In the genomic region with DNA sequence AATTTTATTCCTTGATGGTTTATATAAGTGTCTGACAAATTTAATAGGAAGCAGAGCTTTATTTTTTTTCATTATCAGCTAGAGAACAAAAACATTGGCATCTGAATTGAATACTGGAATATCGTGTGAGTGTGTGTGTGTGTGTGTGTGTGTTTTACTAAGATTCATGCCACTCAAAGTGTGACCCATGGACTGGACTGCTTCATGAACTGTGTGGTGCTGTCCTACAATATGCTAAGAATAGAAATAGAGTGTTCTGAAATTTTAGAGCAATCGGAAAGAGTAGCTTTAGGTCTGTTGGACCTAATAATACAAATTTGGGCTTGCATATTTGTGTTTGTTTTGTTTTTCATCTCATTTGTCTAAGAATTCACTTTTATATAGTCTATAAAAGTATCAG, we compare ENCODE assay signal across 35 cellular contexts.
"Had no signal": no experiment of that assay in that cellular context is flagged by ENCODE, and none has a peak within 500 bp of the region (broad histone marks: within the 10 kb centered on the region; RNA-seq: fewer than 3 reads in every experiment).

No MANE protein-coding gene starts in this region.

- H3K36me3 ChIP-seq: adrenal gland, ascending aorta, brain microvascular endothelial cell, breast epithelium, cardiac muscle cell had no signal

- H3K27ac ChIP-seq: adrenal gland, ascending aorta, body of pancreas, brain microvascular endothelial cell, breast epithelium, cardiac muscle cell had no signal

- FAIRE-seq: astrocyte, bronchial epithelial cell had no signal

- DNase-seq: activated effector memory CD4-positive, alpha-beta T cell treated with anti-CD3 and anti-CD28 coated beads, Interleukin-2, amount 50 U/mL, for 16 hours; activated effector memory CD4-positive, alpha-beta T cell treated with Interleukin-2 at 50 U/mL for 16 hours; activated gamma-delta T cell; activated gamma-delta T cell treated with Interleukin-2 at 50 U/mL for 16 hours; activated naive CD4-positive, alpha-beta T cell; activated naive CD4-positive, alpha-beta T cell treated with anti-CD3 and anti-CD28 coated beads for 36 hours; activated naive CD4-positive, alpha-beta T cell treated with anti-CD3 and anti-CD28 coated beads, Interleukin-2, amount 10 ng/mL, durations not matched to agents 7 days and 5 days; activated naive CD4-positive, alpha-beta T cell treated with anti-CD3 and anti-CD28 coated beads, Interleukin-2, amount 50 U/mL, for 16 hours; activated naive CD4-positive, alpha-beta T cell treated with Interleukin-2 at 50 U/mL for 16 hours; activated naive CD8-positive, alpha-beta T cell treated with anti-CD3 and anti-CD28 coated beads for 36 hours; activated naive CD8-positive, alpha-beta T cell treated with anti-CD3 and anti-CD28 coated beads, Interleukin-2, amount 10 ng/mL, durations not matched to agents 7 days and 5 days; activated naive CD8-positive, alpha-beta T cell treated with anti-CD3 and anti-CD28 coated beads, Interleukin-2, amount 50 U/mL, for 24 hours; activated T-cell treated with anti-CD3 and anti-CD28 coated beads for 4 hours; activated T-cell treated with anti-CD3 and anti-CD28 coated beads, Interleukin-2, amount 50 U/mL, for 1 hour; activated T-cell treated with anti-CD3 and anti-CD28 coated beads, Interleukin-2, amount 50 U/mL, for 24 hours; activated T-cell treated with anti-CD3 and anti-CD28 coated beads, Interleukin-2, amount 50 U/mL, for 4 hours; activated T-cell treated with anti-CD3 and anti-CD28 coated beads, Interleukin-2, amount 50 U/mL, for 48 hours; activated T-cell treated with anti-CD3 and anti-CD28 coated beads, Interleukin-2, amount 50 U/mL, for 72 hours; adrenal gland; amniotic stem cell; amygdala; anterior cingulate cortex; aorta; body of pancreas; brain microvascular endothelial cell; caudate nucleus; central memory CD4-positive, alpha-beta T cell; cerebellar nuclear complex had no signal

- H3K27me3 ChIP-seq: adrenal gland, ascending aorta, body of pancreas, brain microvascular endothelial cell, breast epithelium, cardiac muscle cell had no signal

- H3K4me1 ChIP-seq: adrenal gland, breast epithelium had no signal

- H3K4me3 ChIP-seq: adrenal gland, ascending aorta, body of pancreas, breast epithelium, cardiac muscle cell had no signal

- H3K9me3 ChIP-seq: adrenal gland, ascending aorta, body of pancreas, breast epithelium had no signal

- ATAC-seq: activated naive CD4-positive, alpha-beta T cell treated with anti-CD3 and anti-CD28 coated beads, Interleukin-2, amount 50 U/mL, for 72 hours; activated naive CD8-positive, alpha-beta T cell treated with anti-CD3 and anti-CD28 coated beads, Interleukin-2, amount 50 U/mL, for 24 hours; activated T-cell treated with anti-CD3 and anti-CD28 coated beads, Interleukin-2, amount 50 U/mL, for 4 hours; activated T-cell treated with anti-CD3 and anti-CD28 coated beads, Interleukin-2, amount 50 U/mL, for 72 hours; activated T-helper 17 cell treated with anti-CD3 and anti-CD28 coated beads, Interleukin-2, amount 50 U/mL, for 72 hours; body of pancreas had no signal
